Comparison of ENCODE assay signal across 8 cellular contexts in genomic region chr10:119725550-119726290, GRCh38. TPM values are rescaled to one million over a fixed set of nuclear protein-coding genes. Genes with fewer than 3 reads are reported as not detected.
DNase-seq lines count a peak whose midpoint lies in the region; ATAC-seq and TF ChIP-seq lines count a peak whose summit lies in the region.

Gene INPP5F (plus strand): TSS chr10:119726050. CDS start chr10:119726263, 213 bp downstream.

- WGBS in right cardiac atrium: 1% methylated on average over 73 of the region's 84 CpGs

- H3K36me3 ChIP-seq in vagina: no peaks in the 10 kb centered on the region

- H3K9me3 ChIP-seq in right cardiac atrium (ENCODE audit: control insufficient read depth, low read length): no peaks in the 10 kb centered on the region
- H3K9me3 ChIP-seq in vagina: no peaks in the 10 kb centered on the region

- H3K4me1 ChIP-seq in right cardiac atrium (ENCODE audit: control insufficient read depth, insufficient read depth, low read length) (no peaks in the 10 kb centered on the region), vagina (peaks cover 40% of the 10 kb centered on the region)

- H3K27me3 ChIP-seq in right cardiac atrium (ENCODE audit: control insufficient read depth, insufficient read depth): no peaks in the 10 kb centered on the region
- H3K27me3 ChIP-seq in vagina: no peaks in the 10 kb centered on the region

- peak; percentile 77 for ATAC-seq in HG02938 (IDR thresholded peaks at IDR 0.05; ENCODE audit: unreplicated experiment)
- ATAC-seq in right cardiac atrium: peak; percentile 99

- intact Hi-C loops in right cardiac atrium (cut with DNase I) (no loop called here), vagina (cut with DNase I) (no loop called here)

- H3K27ac ChIP-seq in right cardiac atrium (ENCODE audit: low read length): peak within 1 kb of the TSS; percentile 75
- H3K27ac ChIP-seq in vagina: peak within 1 kb of the TSS; percentile 95

- H3K4me3 ChIP-seq in right cardiac atrium (ENCODE audit: low read length) (peak within 1 kb of the TSS; percentile 65), vagina (peak within 1 kb of the TSS; percentile 86 to 99)

- peak; percentile 70 for TF ChIP-seq POLR2A in GM15510 (IDR thresholded peaks at IDR 0.05; ENCODE audit: borderline replicate concordance, extremely low read depth, insufficient read length)
- TF ChIP-seq POLR2A in vagina (IDR thresholded peaks at IDR 0.05): peak in 1 of 2 donors; percentile 74

- TF ChIP-seq CTCF in vagina (IDR thresholded peaks at IDR 0.05): peak in 1 of 3 experiments; percentile 26

- DNase-seq in NCI-H1694 treated with DMSO at 0.1 percent for 48 hours (lab: John Stamatoyannopoulos, UW) (peak; percentile 70), T-helper 2 cell (peak; percentile 95 to 100 (median 99)), anterior cingulate cortex (lab: John Stamatoyannopoulos, UW) (peak; percentile 58 to 100 (median 99)), right cardiac atrium (peak; percentile 99 to 100 (median 99)), putamen (ENCODE audit: low spot score) (peak; percentile 99), vagina (ENCODE audit: extremely low spot score in 2 of 2) (peak; percentile 98 to 99)

RNA-seq across cellular contexts. Expression of gene INPP5F, which starts in this region (rescaled TPM):
- total RNA-seq in right cardiac atrium (1 to 10 TPM; 4.8 to 6.4 (median 6.3) TPM), vagina (18.4 TPM)
- 3.4 TPM for polyA plus RNA-seq in right cardiac atrium

Comparison
In these comparisons a context has a peak if more than half of its experiments do, and no peak if none do; other contexts are left out.
1. Peak in every context shown above with its lines: DNase-seq, ATAC-seq, H3K4me3 ChIP-seq and H3K27ac ChIP-seq.